In the genomic region with DNA sequence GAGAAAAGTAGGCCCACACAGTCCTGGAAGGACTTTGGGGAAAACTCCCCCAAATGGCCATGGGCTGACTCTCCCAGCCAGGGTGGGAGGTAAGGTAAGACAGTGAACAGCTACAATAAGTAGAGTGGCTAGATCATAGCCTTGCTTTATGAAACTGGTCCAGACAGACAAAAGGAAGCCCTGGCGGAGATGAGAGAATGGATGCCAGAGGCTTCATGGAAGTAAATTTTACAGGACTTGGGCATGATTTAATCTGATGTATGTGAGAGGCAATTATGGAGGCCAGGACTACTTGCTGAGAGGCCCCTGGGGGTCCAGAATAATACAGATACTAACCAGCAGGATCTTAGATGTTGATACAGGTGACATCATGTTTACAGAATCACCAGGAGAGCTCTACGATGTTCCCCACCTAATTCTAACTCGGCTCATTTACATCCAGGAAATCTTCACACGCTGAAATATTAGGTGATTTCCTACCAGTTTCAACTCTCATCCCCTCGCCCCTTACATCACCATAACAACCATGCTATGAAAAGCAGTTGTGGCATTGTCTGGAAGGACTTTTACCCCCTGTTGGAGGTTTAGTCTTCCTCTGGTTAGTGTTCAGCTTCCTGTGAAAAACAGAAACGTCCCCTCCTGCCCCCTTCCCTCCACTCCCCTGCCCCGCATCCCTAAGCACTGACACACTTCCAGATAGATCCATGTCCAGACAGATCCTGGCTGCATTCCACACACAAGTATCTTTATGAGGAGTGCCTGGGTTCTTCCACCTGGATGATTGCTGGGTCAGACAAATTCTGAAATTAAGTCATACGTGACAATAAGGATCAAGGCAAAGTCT, we compare ENCODE assay signal across 8 cellular contexts.
DNase-seq lines count a peak whose midpoint lies in the region; ATAC-seq and TF ChIP-seq lines count a peak whose summit lies in the region.

No MANE protein-coding gene starts in this region.

- peak; percentile 60 for ATAC-seq in memory B cell (ENCODE audit: low read depth)

- TF ChIP-seq CTCF in GM10248 (IDR thresholded peaks at IDR 0.05; ENCODE audit: control extremely low read depth, extremely low read depth, low read depth, missing control alignments) (no peak), HEK293 (tag by site-specific recombination; IDR thresholded peaks at IDR 0.05) (no peak), WERI-Rb-1 (IDR thresholded peaks at IDR 0.05; ENCODE audit: low read depth, low read length) (no peak)

- no peaks in the 10 kb centered on the region for H3K36me3 Mint-ChIP-seq in memory B cell

- POLR2A ChIA-PET in GM10248 (lab: Yijun Ruan, JAX) (interaction anchor here (1.3 kb wide), 1 partner anchor 45 kb away, joined by 3 read pairs; no protein-coding TSS in a partner anchor), HEK293 (lab: Yijun Ruan, JAX) (interaction anchor here (0.6 to 1.2 kb wide), 5 partner anchors 49 to 333 kb away, joined by 3 to 4 read pairs (median 3); a partner anchor contains a TSS)

- H3K4me1 ChIP-seq in HEK293 (ENCODE audit: control insufficient read depth, insufficient read depth, low read length), result peaks cover 9% of the 10 kb centered on the region

- CTCF ChIA-PET in GM10248 (lab: Yijun Ruan, JAX) (interaction anchor here (0.9 to 4.4 kb wide), 13 partner anchors 10 to 236 kb away, joined by 3 to 32 read pairs (median 4); a partner anchor contains a TSS), HEK293 (lab: Yijun Ruan, JAX) (interaction anchor here (0.8 to 2.4 kb wide), 4 partner anchors 10 to 229 kb away, joined by 3 to 8 read pairs (median 6); no protein-coding TSS in a partner anchor)

- peak overlapping the region; percentile 7 for H3K27ac Mint-ChIP-seq in memory B cell

- H3K9me3 ChIP-seq in HEK293 (ENCODE audit: control insufficient read depth, insufficient read depth, low read depth, low read length) (no peaks in the 10 kb centered on the region), WERI-Rb-1 (ENCODE audit: severe bottlenecking) (no peaks in the 10 kb centered on the region)

- peak; percentile 35 for DNase-seq in GM10248 (ENCODE audit: extremely low spot score)
- DNase-seq in NCI-H748 treated with DMSO at 0.1 percent for 48 hours (lab: John Stamatoyannopoulos, UW), result peak; percentile 52
- no peak for DNase-seq in memory B cell (ENCODE audit: low spot score in 2 of 2)
- no peak for DNase-seq in amygdala (lab: John Stamatoyannopoulos, UW)
- DNase-seq in activated CD8-positive, alpha-beta memory T cell treated with anti-CD3 and anti-CD28 coated beads for 24 hours, result no peak
- no peak for DNase-seq in WERI-Rb-1
- DNase-seq in stimulated activated CD4-positive, alpha-beta T cell treated with anti-CD3 and anti-CD28 coated beads, Interleukin-4, amount 100 ng/mL, for 1 hour, result no peak

- no peaks in the 10 kb centered on the region for H3K36me3 ChIP-seq in HEK293 (ENCODE audit: control insufficient read depth in 2 of 2, insufficient read depth in 1 of 2, low read length in 2 of 2)
- H3K36me3 ChIP-seq in WERI-Rb-1, result no peaks in the 10 kb centered on the region

- H3K4me3 ChIP-seq in HEK293 (ENCODE audit: low read depth, low read length) (no peak overlapping the region), WERI-Rb-1 (ENCODE audit: low read depth, low read length) (no peak overlapping the region)

- no peaks in the 10 kb centered on the region for H3K27me3 ChIP-seq in WERI-Rb-1 (ENCODE audit: insufficient read depth, low read depth, severe bottlenecking)

- no peak overlapping the region for H3K27ac ChIP-seq in HEK293 (ENCODE audit: extremely low read depth, low read depth, low read length)
- no peak overlapping the region for H3K27ac ChIP-seq in WERI-Rb-1

- no peaks in the 10 kb centered on the region for H3K27me3 Mint-ChIP-seq in memory B cell

- peaks cover 20% of the 10 kb centered on the region for H3K4me1 Mint-ChIP-seq in memory B cell

- H3K4me3 Mint-ChIP-seq in memory B cell, result no peak overlapping the region

- no peaks in the 10 kb centered on the region for H3K9me3 Mint-ChIP-seq in memory B cell

TF ChIP-seq in HEK293, 187 proteins besides CTCF, POLR2A, EP300 and RAD21 (continues in another document):
- TF ChIP-seq, protein P1, sequence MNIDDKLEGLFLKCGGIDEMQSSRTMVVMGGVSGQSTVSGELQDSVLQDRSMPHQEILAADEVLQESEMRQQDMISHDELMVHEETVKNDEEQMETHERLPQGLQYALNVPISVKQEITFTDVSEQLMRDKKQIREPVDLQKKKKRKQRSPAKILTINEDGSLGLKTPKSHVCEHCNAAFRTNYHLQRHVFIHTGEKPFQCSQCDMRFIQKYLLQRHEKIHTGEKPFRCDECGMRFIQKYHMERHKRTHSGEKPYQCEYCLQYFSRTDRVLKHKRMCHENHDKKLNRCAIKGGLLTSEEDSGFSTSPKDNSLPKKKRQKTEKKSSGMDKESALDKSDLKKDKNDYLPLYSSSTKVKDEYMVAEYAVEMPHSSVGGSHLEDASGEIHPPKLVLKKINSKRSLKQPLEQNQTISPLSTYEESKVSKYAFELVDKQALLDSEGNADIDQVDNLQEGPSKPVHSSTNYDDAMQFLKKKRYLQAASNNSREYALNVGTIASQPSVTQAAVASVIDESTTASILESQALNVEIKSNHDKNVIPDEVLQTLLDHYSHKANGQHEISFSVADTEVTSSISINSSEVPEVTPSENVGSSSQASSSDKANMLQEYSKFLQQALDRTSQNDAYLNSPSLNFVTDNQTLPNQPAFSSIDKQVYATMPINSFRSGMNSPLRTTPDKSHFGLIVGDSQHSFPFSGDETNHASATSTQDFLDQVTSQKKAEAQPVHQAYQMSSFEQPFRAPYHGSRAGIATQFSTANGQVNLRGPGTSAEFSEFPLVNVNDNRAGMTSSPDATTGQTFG (tag by site-specific recombination; IDR thresholded peaks at IDR 0.05; ENCODE audit: borderline replicate concordance), result no peak
- TF ChIP-seq ZNF132 (tag by site-specific recombination; IDR thresholded peaks at IDR 0.05; ENCODE audit: borderline replicate concordance) (no peak), ZBTB8A (tag by site-specific recombination; IDR thresholded peaks at IDR 0.05) (0 out of 2 replicates have a peak, but pooled peaks have one; percentile 13), ZBTB21 (tag by site-specific recombination; IDR thresholded peaks at IDR 0.05) (peak; percentile 51; the same call in 1 of the 2 replicates), MZF1 (tag by site-specific recombination; IDR thresholded peaks at IDR 0.05; ENCODE audit: borderline replicate concordance) (peak; percentile 55; the same call in 1 of the 2 replicates), IKZF3 (tag by site-specific recombination; IDR thresholded peaks at IDR 0.05) (peak; percentile 44), ZNF768 (tag by site-specific recombination; IDR thresholded peaks at IDR 0.05) (no peak), HOXC10 (CRISPR knock-in tag; IDR thresholded peaks at IDR 0.05) (no peak), OVOL3 (tag by site-specific recombination; IDR thresholded peaks at IDR 0.05) (no peak), ZNF274 (IDR thresholded peaks at IDR 0.05; ENCODE audit: low read length) (no peak), ZNF274 (tag by site-specific recombination; IDR thresholded peaks at IDR 0.05; ENCODE audit: borderline replicate concordance) (no peak), ZNF335 (tag by site-specific recombination; conservative IDR thresholded peaks at IDR 0.05) (peak; percentile 64), ZBTB48 (tag by site-specific recombination; IDR thresholded peaks at IDR 0.05) (0 out of 2 replicates have a peak, but pooled peaks have one; percentile 53), GLIS1 (tag by site-specific recombination; IDR thresholded peaks at IDR 0.05) (peak; percentile 99), ZNF623 (tag by site-specific recombination; IDR thresholded peaks at IDR 0.05) (no peak), ZNF10 (tag by site-specific recombination; IDR thresholded peaks at IDR 0.05) (0 out of 2 replicates have a peak, but pooled peaks have one; percentile 31), ZNF843 (tag by site-specific recombination; IDR thresholded peaks at IDR 0.05) (peak; percentile 45; the same call in 1 of the 2 replicates), ZIC2 (tag by site-specific recombination; IDR thresholded peaks at IDR 0.05) (peak; percentile 97), ZNF600 (tag by site-specific recombination; IDR thresholded peaks at IDR 0.05) (peak; percentile 77), ZBTB17 (tag by site-specific recombination; IDR thresholded peaks at IDR 0.05) (peak; percentile 52; the same call in 1 of the 2 replicates), ZNF610 (tag by site-specific recombination; IDR thresholded peaks at IDR 0.05; ENCODE audit: borderline replicate concordance) (no peak)
- TF ChIP-seq, protein P2, sequence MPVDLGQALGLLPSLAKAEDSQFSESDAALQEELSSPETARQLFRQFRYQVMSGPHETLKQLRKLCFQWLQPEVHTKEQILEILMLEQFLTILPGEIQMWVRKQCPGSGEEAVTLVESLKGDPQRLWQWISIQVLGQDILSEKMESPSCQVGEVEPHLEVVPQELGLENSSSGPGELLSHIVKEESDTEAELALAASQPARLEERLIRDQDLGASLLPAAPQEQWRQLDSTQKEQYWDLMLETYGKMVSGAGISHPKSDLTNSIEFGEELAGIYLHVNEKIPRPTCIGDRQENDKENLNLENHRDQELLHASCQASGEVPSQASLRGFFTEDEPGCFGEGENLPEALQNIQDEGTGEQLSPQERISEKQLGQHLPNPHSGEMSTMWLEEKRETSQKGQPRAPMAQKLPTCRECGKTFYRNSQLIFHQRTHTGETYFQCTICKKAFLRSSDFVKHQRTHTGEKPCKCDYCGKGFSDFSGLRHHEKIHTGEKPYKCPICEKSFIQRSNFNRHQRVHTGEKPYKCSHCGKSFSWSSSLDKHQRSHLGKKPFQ (tag by site-specific recombination; IDR thresholded peaks at IDR 0.05), result no peak; the same call in 1 of the 2 replicates
- TF ChIP-seq, protein P3, sequence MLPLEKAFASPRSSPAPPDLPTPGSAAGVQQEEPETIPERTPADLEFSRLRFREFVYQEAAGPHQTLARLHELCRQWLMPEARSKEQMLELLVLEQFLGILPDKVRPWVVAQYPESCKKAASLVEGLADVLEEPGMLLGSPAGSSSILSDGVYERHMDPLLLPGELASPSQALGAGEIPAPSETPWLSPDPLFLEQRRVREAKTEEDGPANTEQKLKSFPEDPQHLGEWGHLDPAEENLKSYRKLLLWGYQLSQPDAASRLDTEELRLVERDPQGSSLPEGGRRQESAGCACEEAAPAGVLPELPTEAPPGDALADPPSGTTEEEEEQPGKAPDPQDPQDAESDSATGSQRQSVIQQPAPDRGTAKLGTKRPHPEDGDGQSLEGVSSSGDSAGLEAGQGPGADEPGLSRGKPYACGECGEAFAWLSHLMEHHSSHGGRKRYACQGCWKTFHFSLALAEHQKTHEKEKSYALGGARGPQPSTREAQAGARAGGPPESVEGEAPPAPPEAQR (tag by site-specific recombination; IDR thresholded peaks at IDR 0.05), result no peak

Comparison
In these comparisons a context has a peak if more than half of its experiments do, and no peak if none do; other contexts are left out.
1. DNase-seq: peak in GM10248 (single experiment) and NCI-H748 treated with DMSO at 0.1 percent for 48 hours (single experiment); none in memory B cell (0 of 2), amygdala (0 of 56), activated CD8-positive, alpha-beta memory T cell treated with anti-CD3 and anti-CD28 coated beads for 24 hours (single experiment), WERI-Rb-1 (single experiment) and stimulated activated CD4-positive, alpha-beta T cell treated with anti-CD3 and anti-CD28 coated beads, Interleukin-4, amount 100 ng/mL, for 1 hour (single experiment).